Comparison of ENCODE assay signal across 10 cellular contexts in the genomic region with DNA sequence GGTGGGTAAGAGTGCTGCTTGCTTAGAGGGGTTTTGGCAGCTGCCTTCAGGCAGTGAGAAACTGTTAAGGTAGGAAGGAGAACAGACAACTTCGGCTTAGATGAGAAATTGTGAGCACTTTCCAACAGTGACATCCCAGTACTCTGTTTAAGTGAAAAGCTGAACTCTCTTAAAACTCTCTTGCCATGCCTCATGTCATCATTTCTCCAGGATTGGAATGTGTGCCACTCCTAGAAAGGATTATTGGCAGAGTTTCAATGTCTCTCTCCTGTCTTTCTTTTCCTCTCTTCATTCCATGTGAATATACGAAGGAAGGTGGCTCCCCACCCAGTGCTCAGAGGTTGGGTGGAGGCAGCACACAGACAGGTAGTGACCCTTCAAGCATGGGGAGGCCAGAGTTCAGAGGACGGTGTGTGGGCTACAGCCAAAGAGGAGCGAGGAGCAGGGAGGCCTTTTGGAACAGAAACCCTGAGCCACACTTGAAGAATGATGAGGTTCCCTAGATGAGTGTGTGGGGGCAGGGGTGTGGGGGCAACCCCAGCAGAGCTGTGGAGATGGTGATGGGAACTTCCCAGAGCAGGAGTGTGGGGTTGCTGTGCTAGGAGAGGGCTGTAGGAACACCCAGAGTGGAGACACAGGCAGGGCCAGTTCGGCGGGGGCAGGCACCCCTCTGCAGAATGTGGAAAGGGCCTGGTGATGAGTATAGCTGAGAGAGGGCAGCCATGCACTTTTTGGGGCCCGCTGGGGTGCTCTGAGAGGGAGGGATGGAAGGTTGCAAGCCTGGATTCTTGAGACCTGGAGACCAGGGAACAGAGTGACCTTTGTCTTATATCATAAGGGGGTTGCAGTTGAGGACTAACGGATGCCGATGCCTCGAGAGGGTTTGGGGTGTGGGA. TPM values are rescaled to one million over a fixed set of nuclear protein-coding genes. Genes with fewer than 3 reads are reported as not detected.
A peak's percentile ranks its signal among the peaks of the same experiment; 100 is the strongest.
DNase-seq lines count a peak whose midpoint lies in the region; ATAC-seq, FAIRE-seq and TF ChIP-seq lines count a peak whose summit lies in the region.
"Had no signal": no experiment of that assay in that cellular context is flagged by ENCODE, and none has a peak within 500 bp of the region (broad histone marks: within the 10 kb centered on the region; RNA-seq: fewer than 3 reads in every experiment).

No MANE protein-coding gene starts in this region.

- H3K4me3 ChIP-seq in OCI-LY3 (ENCODE audit: low read length) (no peak overlapping the region), bronchial epithelial cell (ENCODE audit: low read depth, low read length) (no peak overlapping the region), trophoblast cell (ENCODE audit: low read depth, low read length) (no peak overlapping the region), dorsolateral prefrontal cortex (no peak overlapping the region)

- H4K8ac ChIP-seq in trophoblast cell (ENCODE audit: low read depth, low read length), result no peak overlapping the region

- peak overlapping the region; percentile 18 for H3K4ac ChIP-seq in trophoblast cell (ENCODE audit: low read depth, low read length)

- no peak overlapping the region for H4K12ac ChIP-seq in trophoblast cell (ENCODE audit: low read depth, low read length)

- H2AFZ ChIP-seq in OCI-LY3 (ENCODE audit: low read depth, low read length), result no peak overlapping the region
- no peak overlapping the region for H2AFZ ChIP-seq in trophoblast cell (ENCODE audit: insufficient read depth, low read length, poor library complexity)

- no peaks in the 10 kb centered on the region for H3K27me3 ChIP-seq in OCI-LY3 (ENCODE audit: low read depth, low read length)
- no peaks in the 10 kb centered on the region for H3K27me3 ChIP-seq in bronchial epithelial cell (ENCODE audit: control insufficient read depth, insufficient read depth, low read length)
- H3K27me3 ChIP-seq in trophoblast cell (ENCODE audit: insufficient read depth, low read length), result no peaks in the 10 kb centered on the region
- H3K27me3 ChIP-seq in dorsolateral prefrontal cortex, result no peaks in the 10 kb centered on the region

- H3K9me3 ChIP-seq in OCI-LY3 (ENCODE audit: insufficient read depth, low read length) (no peaks in the 10 kb centered on the region; the same call in 1 of the 2 replicates), trophoblast cell (ENCODE audit: insufficient read depth, low read depth, low read length) (peaks cover 2% of the 10 kb centered on the region)

- H2BK5ac ChIP-seq in trophoblast cell (ENCODE audit: low read depth, low read length, poor library complexity), result no peak overlapping the region

- H3K27ac ChIP-seq in OCI-LY3 (ENCODE audit: low read length) (no peak overlapping the region), trophoblast cell (ENCODE audit: low read depth, low read length) (no peak overlapping the region), dorsolateral prefrontal cortex (peak overlapping the region in 1 of 59 donors; percentile 36)

- peak overlapping the region; percentile 46 for H3K4me2 ChIP-seq in OCI-LY3 (ENCODE audit: low read length)
- H3K4me2 ChIP-seq in trophoblast cell (ENCODE audit: low read length), result no peak overlapping the region

- peaks cover 2% of the 10 kb centered on the region for H3K79me1 ChIP-seq in trophoblast cell (ENCODE audit: low read length)

- H3K9ac ChIP-seq in OCI-LY3 (ENCODE audit: low read length), result no peak overlapping the region
- no peak overlapping the region for H3K9ac ChIP-seq in trophoblast cell (ENCODE audit: low read length)

- H3K4me1 ChIP-seq in OCI-LY3 (ENCODE audit: low read length) (peaks cover 63% of the 10 kb centered on the region), trophoblast cell (ENCODE audit: control insufficient read depth in 1 of 2, insufficient read depth in 2 of 2, low read length in 2 of 2) (peaks cover 6 to 19% of the 10 kb centered on the region in 2 experiments)

- TF ChIP-seq CTCF in OCI-LY3 (IDR thresholded peaks at IDR 0.05; ENCODE audit: low read depth, low read length), result no peak
- no peak for TF ChIP-seq CTCF in bronchial epithelial cell (IDR thresholded peaks at IDR 0.05; ENCODE audit: insufficient read depth, low read length, severe bottlenecking)
- no peak for TF ChIP-seq CTCF in dorsolateral prefrontal cortex (IDR thresholded peaks at IDR 0.05 in 54 of 56, conservative IDR thresholded peaks at IDR 0.05 in 2 of 56; ENCODE audit: low read depth in 1 of 56, partially characterized antibody in 56 of 56)

- WGBS in trophoblast cell (ENCODE audit: extremely low coverage, insufficient coverage, insufficient read length), result no CpG with 5 or more reads among the region's 10 CpGs

- ATAC-seq in GM19395 (IDR thresholded peaks at IDR 0.05; ENCODE audit: unreplicated experiment), result no peak
- no peak for ATAC-seq in GM21529 (IDR thresholded peaks at IDR 0.05; ENCODE audit: unreplicated experiment)

- no peak overlapping the region for H2BK12ac ChIP-seq in trophoblast cell (ENCODE audit: low read length)

- H2AK5ac ChIP-seq in trophoblast cell (ENCODE audit: low read length), result no peak overlapping the region

- DNase-seq in EL (peak; percentile 59), bronchial epithelial cell (ENCODE audit: low read depth) (peak; percentile 30), trophoblast cell (no peak), dorsolateral prefrontal cortex (no peak)
- DNase-seq in effector CD4-positive, alpha-beta T cell, result no peak
- DNase-seq: foreskin fibroblast, NCI-H82 had no signal

- peaks cover 22% of the 10 kb centered on the region for H4K20me1 ChIP-seq in OCI-LY3 (ENCODE audit: insufficient read depth, low read length)

- no peak for FAIRE-seq in bronchial epithelial cell (lab: Jason Lieb, UNC)

- intact Hi-C loops in dorsolateral prefrontal cortex (cut with DNase I), result no loop called here

- peak overlapping the region; percentile 36 for H4K91ac ChIP-seq in trophoblast cell (ENCODE audit: low read depth, low read length)

- H3K36me3 ChIP-seq in OCI-LY3 (replicated peaks; ENCODE audit: low read depth, low read length) (no peaks in the 10 kb centered on the region), bronchial epithelial cell (ENCODE audit: control insufficient read depth, insufficient read depth, low read length) (peaks cover 3% of the 10 kb centered on the region), trophoblast cell (ENCODE audit: control insufficient read depth in 1 of 2, insufficient read depth in 2 of 2, low read length in 2 of 2) (peaks cover 0 to 3% of the 10 kb centered on the region in 2 experiments)

- peak overlapping the region; percentile 48 for H3K18ac ChIP-seq in trophoblast cell (ENCODE audit: low read length)

- no peak overlapping the region for H3K14ac ChIP-seq in trophoblast cell (ENCODE audit: low read length)

- H2BK120ac ChIP-seq in trophoblast cell (ENCODE audit: insufficient read depth, low read length, poor library complexity), result no peak overlapping the region

- H3K23ac ChIP-seq in trophoblast cell (ENCODE audit: low read length), result no peak overlapping the region

- peaks cover 78% of the 10 kb centered on the region for H3K79me2 ChIP-seq in OCI-LY3 (ENCODE audit: low read length)
- H3K79me2 ChIP-seq in trophoblast cell (ENCODE audit: control insufficient read depth, insufficient read depth, low read length, poor library complexity), result peaks cover 5% of the 10 kb centered on the region

RNA-seq across cellular contexts. Expression of a gene that starts 58.8 kb away (rescaled TPM):
- total RNA-seq in bronchial epithelial cell (31.9 and 37.4 TPM in 2 replicates), dorsolateral prefrontal cortex (10 to 100 TPM; 32.6 to 75.9 (median 45.2) TPM)
- 156 and 169 TPM in 2 replicates for polyA plus RNA-seq in trophoblast cell (2013)

Comparison
In these comparisons a context has a peak if more than half of its experiments do, and no peak if none do; other contexts are left out.
1. DNase-seq: peak in EL (single experiment) and bronchial epithelial cell (single experiment); none in trophoblast cell (0 of 2), effector CD4-positive, alpha-beta T cell (single experiment) and dorsolateral prefrontal cortex (0 of 10).